ENCODE assay signal across 2 cellular contexts in the genomic region with DNA sequence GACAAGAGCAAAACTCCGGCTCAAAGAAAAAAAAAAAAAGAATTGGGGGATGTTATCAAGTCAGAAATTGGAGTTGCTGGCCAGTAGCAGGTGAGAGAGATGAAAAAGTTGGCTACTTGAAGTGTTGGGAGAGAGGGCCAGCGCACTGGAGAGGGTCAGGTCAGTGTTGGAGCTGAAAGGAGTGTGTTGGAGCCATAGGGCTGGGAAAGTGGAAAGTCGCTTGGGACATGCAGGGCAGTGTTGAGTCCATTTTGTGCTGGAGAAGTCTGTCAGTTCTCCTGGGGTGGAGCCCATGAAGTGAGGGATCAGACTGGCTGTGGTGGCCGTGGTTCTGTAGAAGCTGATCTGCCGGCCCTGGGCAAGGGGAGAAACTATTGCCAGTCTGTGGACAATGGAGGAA.
TF ChIP-seq lines count a peak whose summit lies in the region.

No MANE protein-coding gene starts in this region.

TF ChIP-seq in A549, 52 proteins besides CTCF, POLR2A, EP300 and RAD21:
- TF ChIP-seq, protein P1, sequence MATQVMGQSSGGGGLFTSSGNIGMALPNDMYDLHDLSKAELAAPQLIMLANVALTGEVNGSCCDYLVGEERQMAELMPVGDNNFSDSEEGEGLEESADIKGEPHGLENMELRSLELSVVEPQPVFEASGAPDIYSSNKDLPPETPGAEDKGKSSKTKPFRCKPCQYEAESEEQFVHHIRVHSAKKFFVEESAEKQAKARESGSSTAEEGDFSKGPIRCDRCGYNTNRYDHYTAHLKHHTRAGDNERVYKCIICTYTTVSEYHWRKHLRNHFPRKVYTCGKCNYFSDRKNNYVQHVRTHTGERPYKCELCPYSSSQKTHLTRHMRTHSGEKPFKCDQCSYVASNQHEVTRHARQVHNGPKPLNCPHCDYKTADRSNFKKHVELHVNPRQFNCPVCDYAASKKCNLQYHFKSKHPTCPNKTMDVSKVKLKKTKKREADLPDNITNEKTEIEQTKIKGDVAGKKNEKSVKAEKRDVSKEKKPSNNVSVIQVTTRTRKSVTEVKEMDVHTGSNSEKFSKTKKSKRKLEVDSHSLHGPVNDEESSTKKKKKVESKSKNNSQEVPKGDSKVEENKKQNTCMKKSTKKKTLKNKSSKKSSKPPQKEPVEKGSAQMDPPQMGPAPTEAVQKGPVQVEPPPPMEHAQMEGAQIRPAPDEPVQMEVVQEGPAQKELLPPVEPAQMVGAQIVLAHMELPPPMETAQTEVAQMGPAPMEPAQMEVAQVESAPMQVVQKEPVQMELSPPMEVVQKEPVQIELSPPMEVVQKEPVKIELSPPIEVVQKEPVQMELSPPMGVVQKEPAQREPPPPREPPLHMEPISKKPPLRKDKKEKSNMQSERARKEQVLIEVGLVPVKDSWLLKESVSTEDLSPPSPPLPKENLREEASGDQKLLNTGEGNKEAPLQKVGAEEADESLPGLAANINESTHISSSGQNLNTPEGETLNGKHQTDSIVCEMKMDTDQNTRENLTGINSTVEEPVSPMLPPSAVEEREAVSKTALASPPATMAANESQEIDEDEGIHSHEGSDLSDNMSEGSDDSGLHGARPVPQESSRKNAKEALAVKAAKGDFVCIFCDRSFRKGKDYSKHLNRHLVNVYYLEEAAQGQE (IDR thresholded peaks at IDR 0.05): no peak
- TF ChIP-seq POLR2AphosphoS2 (conservative IDR thresholded peaks at IDR 0.05; ENCODE audit: low read length): no peak
- TF ChIP-seq FOXS1 (CRISPR knock-in tag; IDR thresholded peaks at IDR 0.05): no peak
- TF ChIP-seq FOSB (CRISPR knock-in tag; IDR thresholded peaks at IDR 0.05): no peak
- TF ChIP-seq RNF2 (IDR thresholded peaks at IDR 0.05; ENCODE audit: borderline replicate concordance, low read depth): no peak
- TF ChIP-seq KDM5A (IDR thresholded peaks at IDR 0.05): no peak
- TF ChIP-seq RCOR1 (IDR thresholded peaks at IDR 0.05; ENCODE audit: low read depth, low read length): no peak
- no peak for TF ChIP-seq HMGXB4 (CRISPR knock-in tag; IDR thresholded peaks at IDR 0.05; ENCODE audit: borderline replicate concordance)
- no peak for TF ChIP-seq MAZ (IDR thresholded peaks at IDR 0.05; ENCODE audit: borderline replicate concordance, low read depth, low read length)
- TF ChIP-seq CHD4 (IDR thresholded peaks at IDR 0.05; ENCODE audit: borderline replicate concordance): no peak
- TF ChIP-seq BHLHE40 (IDR thresholded peaks at IDR 0.05; ENCODE audit: low read depth, low read length): no peak
- TF ChIP-seq TP53 (CRISPR knock-in tag; IDR thresholded peaks at IDR 0.05): no peak
- TF ChIP-seq, protein P2, sequence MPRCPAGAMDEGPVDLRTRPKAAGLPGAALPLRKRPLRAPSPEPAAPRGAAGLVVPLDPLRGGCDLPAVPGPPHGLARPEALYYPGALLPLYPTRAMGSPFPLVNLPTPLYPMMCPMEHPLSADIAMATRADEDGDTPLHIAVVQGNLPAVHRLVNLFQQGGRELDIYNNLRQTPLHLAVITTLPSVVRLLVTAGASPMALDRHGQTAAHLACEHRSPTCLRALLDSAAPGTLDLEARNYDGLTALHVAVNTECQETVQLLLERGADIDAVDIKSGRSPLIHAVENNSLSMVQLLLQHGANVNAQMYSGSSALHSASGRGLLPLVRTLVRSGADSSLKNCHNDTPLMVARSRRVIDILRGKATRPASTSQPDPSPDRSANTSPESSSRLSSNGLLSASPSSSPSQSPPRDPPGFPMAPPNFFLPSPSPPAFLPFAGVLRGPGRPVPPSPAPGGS (IDR thresholded peaks at IDR 0.05): no peak
- TF ChIP-seq ZFP36 (IDR thresholded peaks at IDR 0.05; ENCODE audit: borderline replicate concordance, partially characterized antibody): no peak
- no peak for TF ChIP-seq CBX2 (IDR thresholded peaks at IDR 0.05; ENCODE audit: borderline replicate concordance, low read depth)

TF ChIP-seq in GM23338, 12 proteins besides CTCF, POLR2A, EP300 and RAD21 (continued from another document):
- TF ChIP-seq, protein P1 (IDR thresholded peaks at IDR 0.05; ENCODE audit: unreplicated experiment): no peak
- TF ChIP-seq EZH2 (IDR thresholded peaks at IDR 0.05; ENCODE audit: low read depth, unreplicated experiment) (no peak), ETS1 (IDR thresholded peaks at IDR 0.05) (no peak), POLR2AphosphoS5 (IDR thresholded peaks at IDR 0.05; ENCODE audit: low read depth) (no peak), ZNF462 (CRISPR knock-in tag; IDR thresholded peaks at IDR 0.05) (no peak), ZNF331 (CRISPR knock-in tag; IDR thresholded peaks at IDR 0.05; ENCODE audit: low read depth) (no peak), NANOG (IDR thresholded peaks at IDR 0.05; ENCODE audit: borderline replicate concordance) (no peak)
